8 cellular contexts compared by ENCODE assay signal in genomic region chr19:49869009-49869483, GRCh38. TPM values are rescaled to one million over a fixed set of nuclear protein-coding genes. Genes with fewer than 3 reads are reported as not detected.
A peak's percentile ranks its signal among the peaks of the same experiment; 100 is the strongest.
DNase-seq lines count a peak whose midpoint lies in the region; ATAC-seq and TF ChIP-seq lines count a peak whose summit lies in the region.

No MANE protein-coding gene starts in this region.

- H3K4me3 ChIP-seq in CD4-positive, CD25-positive, alpha-beta regulatory T cell (ENCODE audit: low read depth, low read length), result peak overlapping the region; percentile 60
- H3K4me3 ChIP-seq in PC-9 (peak overlapping the region; percentile 45; the same call in 1 of the 2 replicates), smooth muscle cell (peak overlapping the region; percentile 49)

- no TSS peak for BruUV-seq in PC-9 (replicated peaks; lab: Mats Ljungman, UMichigan)

- H2AFZ ChIP-seq in PC-9 (no peak overlapping the region), smooth muscle cell (ENCODE audit: low read depth) (no peak overlapping the region)

- peak; percentile 2 to 7 for ATAC-seq in CD4-positive, CD25-positive, alpha-beta regulatory T cell (ENCODE audit: low read depth in 2 of 2)
- ATAC-seq in GM21723 (IDR thresholded peaks at IDR 0.05; ENCODE audit: unreplicated experiment), result peak; percentile 15
- ATAC-seq in GM21367 (IDR thresholded peaks at IDR 0.05; ENCODE audit: unreplicated experiment), result no peak

- H3K4me1 ChIP-seq in CD4-positive, CD25-positive, alpha-beta regulatory T cell (ENCODE audit: control insufficient read depth, insufficient read depth, low read length, poor library complexity, severe bottlenecking), result peaks cover 40% of the 10 kb centered on the region
- H3K4me1 ChIP-seq in PC-9 (replicated peaks; ENCODE audit: insufficient read depth) (peaks cover 36% of the 10 kb centered on the region), smooth muscle cell (ENCODE audit: low read depth) (peaks cover 15% of the 10 kb centered on the region)

- TF ChIP-seq CTCF in PC-9 (conservative IDR thresholded peaks at IDR 0.05), result no peak
- TF ChIP-seq CTCF in glutamatergic neuron (IDR thresholded peaks at IDR 0.05; ENCODE audit: partially characterized antibody, unreplicated experiment), result no peak
- TF ChIP-seq CTCF in smooth muscle cell (IDR thresholded peaks at IDR 0.05; ENCODE audit: borderline replicate concordance, insufficient read depth, poor library complexity, severe bottlenecking), result no peak

- H3K9ac ChIP-seq in smooth muscle cell (ENCODE audit: low read depth), result peak overlapping the region; percentile 63

- H3K27me3 Mint-ChIP-seq in CD4-positive, CD25-positive, alpha-beta regulatory T cell, result peaks cover 10% of the 10 kb centered on the region
- peaks cover 14% of the 10 kb centered on the region for H3K27me3 Mint-ChIP-seq in glutamatergic neuron (ENCODE audit: unreplicated experiment)

- H3K27me3 ChIP-seq in CD4-positive, CD25-positive, alpha-beta regulatory T cell (ENCODE audit: control insufficient read depth, insufficient read depth, low read length), result no peaks in the 10 kb centered on the region
- H3K27me3 ChIP-seq in PC-9 (ENCODE audit: insufficient read depth, low read depth), result no peaks in the 10 kb centered on the region
- H3K27me3 ChIP-seq in smooth muscle cell (ENCODE audit: low read depth), result no peaks in the 10 kb centered on the region

- peak overlapping the region; percentile 93 for H3K4me2 ChIP-seq in PC-9
- H3K4me2 ChIP-seq in smooth muscle cell, result peak overlapping the region; percentile 82

- H3F3A ChIP-seq in PC-9 (ENCODE audit: insufficient read depth, low read depth), result peaks cover 63% of the 10 kb centered on the region
- H3F3A ChIP-seq in smooth muscle cell (ENCODE audit: low read depth), result peaks cover 4% of the 10 kb centered on the region

- POLR2A ChIA-PET in PC-9 (lab: Charles Lee; ENCODE audit: unreplicated experiment), result interaction anchor here (0.5 to 1.2 kb wide), 14 partner anchors 19 to 1382 kb away, joined by 3 to 20 read pairs (median 5); partner anchors contain the start of genes ALDH16A1, AP2A1, PTOV1 and RRAS

- H3K36me3 ChIP-seq in CD4-positive, CD25-positive, alpha-beta regulatory T cell (ENCODE audit: control insufficient read depth, insufficient read depth, low read length), result peaks cover 6% of the 10 kb centered on the region
- H3K36me3 ChIP-seq in PC-9 (ENCODE audit: low read depth), result peaks cover 10% of the 10 kb centered on the region
- H3K36me3 ChIP-seq in smooth muscle cell (ENCODE audit: low read depth), result no peaks in the 10 kb centered on the region

- WGBS in smooth muscle cell (ENCODE audit: low lambda C conversion rate), result 17% methylated on average over 12 of the region's 15 CpGs

- H3K4me3 Mint-ChIP-seq in CD4-positive, CD25-positive, alpha-beta regulatory T cell, result peak overlapping the region in 1 of 4 donors; percentile 99
- no peak overlapping the region for H3K4me3 Mint-ChIP-seq in glutamatergic neuron (ENCODE audit: unreplicated experiment)

- H3K9me3 ChIP-seq in CD4-positive, CD25-positive, alpha-beta regulatory T cell (ENCODE audit: control insufficient read depth in 2 of 2, low read length in 2 of 2), result no peaks in the 10 kb centered on the region
- H3K9me3 ChIP-seq in PC-9 (ENCODE audit: insufficient read depth, low read depth) (no peaks in the 10 kb centered on the region), smooth muscle cell (replicated peaks; ENCODE audit: low read depth) (no peaks in the 10 kb centered on the region)

- no peaks in the 10 kb centered on the region for H3K36me3 Mint-ChIP-seq in CD4-positive, CD25-positive, alpha-beta regulatory T cell
- no peaks in the 10 kb centered on the region for H3K36me3 Mint-ChIP-seq in glutamatergic neuron (ENCODE audit: unreplicated experiment)

- H3K79me2 ChIP-seq in PC-9 (ENCODE audit: low read depth) (peaks cover 42% of the 10 kb centered on the region), smooth muscle cell (ENCODE audit: low read depth) (peaks cover 26% of the 10 kb centered on the region)

- H3K27ac ChIP-seq in CD4-positive, CD25-positive, alpha-beta regulatory T cell (ENCODE audit: insufficient read depth, low read length, poor library complexity, severe bottlenecking), result peak overlapping the region; percentile 98
- H3K27ac ChIP-seq in PC-9 (no peak overlapping the region), smooth muscle cell (ENCODE audit: low read depth) (peak overlapping the region; percentile 94)

- intact Hi-C loops in PC-9 (cut with micrococcal nuclease; ENCODE audit: unreplicated experiment), result loop anchor here (1.0 to 5.0 kb wide), 2 partner anchors 8 to 52 kb away; partner anchors contain the start of genes AKT1S1, MED25 and TBC1D17

- peaks cover 32% of the 10 kb centered on the region for H4K20me1 ChIP-seq in PC-9 (ENCODE audit: insufficient read depth)
- peaks cover 6% of the 10 kb centered on the region for H4K20me1 ChIP-seq in smooth muscle cell (ENCODE audit: low read depth)

- CTCF ChIA-PET in PC-9 (lab: Charles Lee), result interaction anchor here (1.0 kb wide), 1 partner anchor 118 kb away, joined by 11 read pairs; no protein-coding TSS in a partner anchor

- H3K9me3 Mint-ChIP-seq in CD4-positive, CD25-positive, alpha-beta regulatory T cell, result no peaks in the 10 kb centered on the region
- peaks cover 19% of the 10 kb centered on the region for H3K9me3 Mint-ChIP-seq in glutamatergic neuron (ENCODE audit: unreplicated experiment)

- DNase-seq in CD4-positive, CD25-positive, alpha-beta regulatory T cell, result no peak
- DNase-seq in PC-9 (no peak), glutamatergic neuron (peak; percentile 87), smooth muscle cell (lab: John Stamatoyannopoulos, UW; ENCODE audit: unreplicated experiment) (no peak), DMS153 (lab: John Stamatoyannopoulos, UW) (no peak), NCI-H2107 treated with DMSO at 0.1 percent for 48 hours (lab: John Stamatoyannopoulos, UW; ENCODE audit: unreplicated experiment) (no peak)

- H3K9me2 ChIP-seq in PC-9 (ENCODE audit: insufficient read depth), result no peaks in the 10 kb centered on the region

- H3K27ac Mint-ChIP-seq in CD4-positive, CD25-positive, alpha-beta regulatory T cell, result peak overlapping the region in 2 of 3 donors; percentile 52 to 88
- peak overlapping the region; percentile 66 for H3K27ac Mint-ChIP-seq in glutamatergic neuron (ENCODE audit: unreplicated experiment)

- peaks cover 0 to 52% (median 22%) of the 10 kb centered on the region in 4 donors for H3K4me1 Mint-ChIP-seq in CD4-positive, CD25-positive, alpha-beta regulatory T cell
- peaks cover 16% of the 10 kb centered on the region for H3K4me1 Mint-ChIP-seq in glutamatergic neuron (ENCODE audit: low read depth, unreplicated experiment)

RNA-seq across cellular contexts. Expression of gene PNKP, which starts 1.7 kb away (rescaled TPM):
- 149 TPM for total RNA-seq in CD4-positive, CD25-positive, alpha-beta regulatory T cell
- polyA plus RNA-seq in CD4-positive, CD25-positive, alpha-beta regulatory T cell, result 10 to 100 TPM; 26.2 to 33.5 (median 28.2) TPM
- total RNA-seq in PC-9 (2021) (82.7 and 85.6 TPM in 2 replicates), glutamatergic neuron (ENCODE audit: unreplicated experiment) (81.3 TPM), smooth muscle cell (15.3 and 19.4 TPM in 2 replicates)
- 42.4 and 53.6 TPM in 2 replicates for polyA plus RNA-seq in smooth muscle cell

RNA-seq across cellular contexts. Expression of gene AKT1S1, which starts 8.1 kb away (rescaled TPM):
- 12.9 TPM for total RNA-seq in CD4-positive, CD25-positive, alpha-beta regulatory T cell
- 1 to 10 TPM; 3.0 to 4.2 (median 3.8) TPM for polyA plus RNA-seq in CD4-positive, CD25-positive, alpha-beta regulatory T cell
- total RNA-seq in PC-9 (2021) (109 and 143 TPM in 2 replicates), glutamatergic neuron (ENCODE audit: unreplicated experiment) (23.7 TPM), smooth muscle cell (10.4 and 15.8 TPM in 2 replicates)
- 60.2 and 72.2 TPM in 2 replicates for polyA plus RNA-seq in smooth muscle cell

RNA-seq across cellular contexts. Expression of gene TBC1D17, which starts 8.5 kb away (rescaled TPM):
- 48.1 TPM for total RNA-seq in CD4-positive, CD25-positive, alpha-beta regulatory T cell
- 1 to 10 TPM; 8.8 to 9.7 (median 9.1) TPM for polyA plus RNA-seq in CD4-positive, CD25-positive, alpha-beta regulatory T cell
- total RNA-seq in PC-9 (2021), result 52.1 and 62.3 TPM in 2 replicates
- 56.8 TPM for total RNA-seq in glutamatergic neuron (ENCODE audit: unreplicated experiment)
- 7.1 and 9.2 TPM in 2 replicates for total RNA-seq in smooth muscle cell
- 41.8 and 45.7 TPM in 2 replicates for polyA plus RNA-seq in smooth muscle cell

RNA-seq across cellular contexts. Expression of gene PTOV1, which starts 18.1 kb away (rescaled TPM):
- 116 TPM for total RNA-seq in CD4-positive, CD25-positive, alpha-beta regulatory T cell
- polyA plus RNA-seq in CD4-positive, CD25-positive, alpha-beta regulatory T cell, result 10 to 100 TPM; 26.8 to 45.6 (median 34.2) TPM
- total RNA-seq in PC-9 (2021), result 151 and 155 TPM in 2 replicates
- total RNA-seq in glutamatergic neuron (ENCODE audit: unreplicated experiment), result 342 TPM
- total RNA-seq in smooth muscle cell, result 49.0 and 81.0 TPM in 2 replicates
- polyA plus RNA-seq in smooth muscle cell, result 256 and 266 TPM in 2 replicates

RNA-seq across cellular contexts. Expression of gene IL4I1, which starts 27.6 kb away (rescaled TPM):
- total RNA-seq in CD4-positive, CD25-positive, alpha-beta regulatory T cell, result 3.7 TPM
- under 1 TPM; 0.20 to 0.85 (median 0.30) TPM for polyA plus RNA-seq in CD4-positive, CD25-positive, alpha-beta regulatory T cell
- total RNA-seq in PC-9 (2021) (0.85 TPM in 1 of 2 replicates, not detected in the other), glutamatergic neuron (ENCODE audit: unreplicated experiment) (0.59 TPM), smooth muscle cell (0.13 TPM in 1 of 2 replicates, not detected in the other)
- polyA plus RNA-seq in smooth muscle cell, result 0.54 and 1.3 TPM in 2 replicates
